16 cellular contexts compared by ENCODE assay signal in the genomic region with DNA sequence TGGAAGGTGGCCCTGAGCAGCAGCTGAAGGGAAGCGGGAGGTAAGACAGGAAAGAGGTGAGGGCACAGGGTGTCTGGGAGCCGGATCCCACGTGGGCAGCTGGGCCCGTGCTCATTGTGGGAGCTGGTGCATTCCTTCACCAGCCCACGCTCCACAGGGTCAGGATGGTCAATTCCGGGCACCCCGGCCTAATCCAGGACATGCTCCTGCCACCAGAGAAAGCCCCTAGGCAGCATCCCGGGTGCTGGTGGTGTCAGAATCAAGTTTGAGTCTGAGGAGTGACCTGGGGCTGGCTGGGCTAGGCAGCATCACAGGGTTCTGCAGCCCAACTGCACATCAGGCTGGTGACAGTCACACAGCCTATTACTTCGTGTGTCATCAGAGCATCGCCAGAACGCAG. TPM values are rescaled to one million over a fixed set of nuclear protein-coding genes. Genes with fewer than 3 reads are reported as not detected.
DNase-seq lines count a peak whose midpoint lies in the region; ATAC-seq and TF ChIP-seq lines count a peak whose summit lies in the region.
"Had no signal": no experiment of that assay in that cellular context is flagged by ENCODE, and none has a peak within 500 bp of the region (broad histone marks: within the 10 kb centered on the region; RNA-seq: fewer than 3 reads in every experiment).

No MANE protein-coding gene starts in this region.

- peaks cover 33% of the 10 kb centered on the region for H3K36me3 Mint-ChIP-seq in activated CD4-positive, alpha-beta T cell treated with anti-CD3 and anti-CD28 coated beads, Interleukin-2, amount 10 ng/mL, durations not matched to agents 7 days and 5 days (ENCODE audit: low read depth)

- H3K4me3 ChIP-seq in brain microvascular endothelial cell (ENCODE audit: low read depth, low read length) (no peak overlapping the region), spleen (no peak overlapping the region), foreskin fibroblast (ENCODE audit: low read depth in 1 of 2, low read length in 2 of 2) (no peak overlapping the region)
- H3K4me3 ChIP-seq: body of pancreas had no signal

- 64 to 84% (median 81%) methylated on average over 10 to 11 of the region's 11 CpGs for WGBS in spleen, 5 donors

- peaks cover 0 to 8% (median 0%) of the 10 kb centered on the region in 6 donors for H3K4me1 ChIP-seq in spleen
- H3K4me1 ChIP-seq: body of pancreas had no signal

- H3K27me3 ChIP-seq in brain microvascular endothelial cell (replicated peaks) (no peaks in the 10 kb centered on the region), spleen (replicated peaks in 1 of 7) (no peaks in the 10 kb centered on the region)
- H3K27me3 ChIP-seq: body of pancreas had no signal

- peaks cover 2% of the 10 kb centered on the region for H3K4me1 Mint-ChIP-seq in activated CD4-positive, alpha-beta T cell treated with anti-CD3 and anti-CD28 coated beads, Interleukin-2, amount 10 ng/mL, durations not matched to agents 7 days and 5 days
- H3K4me1 Mint-ChIP-seq: naive B cell; stimulated activated memory B cell treated with anti-CD40 and anti-IgM and Interleukin-4, amounts not matched to agents 10 μg/mL and 1 μg/mL and 100 μg/mL, for 72 hours had no signal

- TF ChIP-seq POLR2A in spleen (IDR thresholded peaks at IDR 0.05): no peak

- H3K27ac Mint-ChIP-seq in activated CD4-positive, alpha-beta T cell treated with anti-CD3 and anti-CD28 coated beads, Interleukin-2, amount 10 ng/mL, durations not matched to agents 7 days and 5 days: peak overlapping the region; percentile 64
- H3K27ac Mint-ChIP-seq: stimulated activated memory B cell treated with anti-CD40 and anti-IgM and Interleukin-4, amounts not matched to agents 10 μg/mL and 1 μg/mL and 100 μg/mL, for 72 hours; T-helper 17 cell had no signal

- no peaks in the 10 kb centered on the region for H3K27me3 Mint-ChIP-seq in activated CD4-positive, alpha-beta T cell treated with anti-CD3 and anti-CD28 coated beads, Interleukin-2, amount 10 ng/mL, durations not matched to agents 7 days and 5 days
- H3K27me3 Mint-ChIP-seq: naive B cell; stimulated activated memory B cell treated with anti-CD40 and anti-IgM and Interleukin-4, amounts not matched to agents 10 μg/mL and 1 μg/mL and 100 μg/mL, for 72 hours; T-helper 17 cell had no signal

- ATAC-seq in left lobe of liver: peak; percentile 9
- ATAC-seq in HG03175 (IDR thresholded peaks at IDR 0.05; ENCODE audit: unreplicated experiment): no peak
- ATAC-seq in GM21360 (IDR thresholded peaks at IDR 0.05; ENCODE audit: unreplicated experiment): no peak
- ATAC-seq: stimulated activated memory B cell treated with anti-CD40 and anti-IgM and Interleukin-4, amounts not matched to agents 10 μg/mL and 1 μg/mL and 100 μg/mL, for 72 hours; T-helper 17 cell had no signal

- H3K36me3 ChIP-seq in brain microvascular endothelial cell (replicated peaks): peaks cover 4% of the 10 kb centered on the region
- peaks cover 3 to 53% (median 17%) of the 10 kb centered on the region in 6 donors for H3K36me3 ChIP-seq in spleen

- in situ Hi-C loops in brain microvascular endothelial cell (cut with HindIII; ENCODE audit: low pct_ligation_motif_present, low sequenced_read_pairs): no loop called here

- POLR2A ChIA-PET in activated CD4-positive, alpha-beta T cell treated with anti-CD3 and anti-CD28 coated beads, Interleukin-2, amount 10 ng/mL, durations not matched to agents 7 days and 5 days (lab: Charles Lee): interaction anchor here (0.6 kb wide), 1 partner anchor 9 kb away, joined by 3 read pairs; no protein-coding TSS in a partner anchor

- no peaks in the 10 kb centered on the region for H3K9me3 ChIP-seq in spleen
- H3K9me3 ChIP-seq: body of pancreas had no signal

- intact Hi-C loops in spleen (cut with DNase I; ENCODE audit: low total_unique reads): no loop called here

- H3K4me3 Mint-ChIP-seq in activated CD4-positive, alpha-beta T cell treated with anti-CD3 and anti-CD28 coated beads, Interleukin-2, amount 10 ng/mL, durations not matched to agents 7 days and 5 days: no peak overlapping the region
- H3K4me3 Mint-ChIP-seq: naive B cell; stimulated activated memory B cell treated with anti-CD40 and anti-IgM and Interleukin-4, amounts not matched to agents 10 μg/mL and 1 μg/mL and 100 μg/mL, for 72 hours; T-helper 17 cell had no signal

- peak overlapping the region; percentile 93 for H3K27ac ChIP-seq in brain microvascular endothelial cell
- H3K27ac ChIP-seq in spleen: peak overlapping the region in 5 of 8 donors; percentile 36 to 65 (median 54)

- CTCF ChIA-PET in activated CD4-positive, alpha-beta T cell treated with anti-CD3 and anti-CD28 coated beads, Interleukin-2, amount 10 ng/mL, durations not matched to agents 7 days and 5 days (lab: Charles Lee): interaction anchor here (0.8 kb wide), 1 partner anchor 135 kb away, joined by 3 read pairs; no protein-coding TSS in a partner anchor

- no peak for DNase-seq in activated CD4-positive, alpha-beta T cell treated with anti-CD3 and anti-CD28 coated beads, Interleukin-2, amount 10 ng/mL, durations not matched to agents 7 days and 5 days
- no peak for DNase-seq in activated CD4-positive, alpha-beta T cell treated with anti-CD3 and anti-CD28 coated beads for 4 hours
- DNase-seq in brain microvascular endothelial cell (no peak), left lobe of liver (ENCODE audit: low spot score) (peak; percentile 44), spleen (no peak), foreskin fibroblast (no peak)
- DNase-seq: activated effector memory CD4-positive, alpha-beta T cell treated with anti-CD3 and anti-CD28 coated beads, Interleukin-2, amount 50 U/mL, for 16 hours; body of pancreas; effector CD8-positive, alpha-beta T cell; naive B cell; NCI-H1105 treated with DMSO at 0.1 percent for 48 hours; NCI-H446 treated with DMSO at 0.1 percent for 48 hours; T-helper 17 cell had no signal

- peaks cover 2% of the 10 kb centered on the region for H3K9me3 Mint-ChIP-seq in activated CD4-positive, alpha-beta T cell treated with anti-CD3 and anti-CD28 coated beads, Interleukin-2, amount 10 ng/mL, durations not matched to agents 7 days and 5 days

- no peak for TF ChIP-seq CTCF in brain microvascular endothelial cell (IDR thresholded peaks at IDR 0.05; ENCODE audit: low read depth, low read length, missing control alignments)
- TF ChIP-seq CTCF in spleen (IDR thresholded peaks at IDR 0.05 in 8 of 11, conservative IDR thresholded peaks at IDR 0.05 in 3 of 11): no peak
- TF ChIP-seq CTCF in foreskin fibroblast (IDR thresholded peaks at IDR 0.05; ENCODE audit: low read depth, low read length): no peak

RNA-seq across cellular contexts. Expression of gene PDCD6, which starts 7.1 kb away (rescaled TPM):
- total RNA-seq in activated CD4-positive, alpha-beta T cell treated with anti-CD3 and anti-CD28 coated beads, Interleukin-2, amount 10 ng/mL, durations not matched to agents 7 days and 5 days: 100 to 1,000 TPM in 1 of 2 experiments, 10 to 100 TPM in 1; 87.9 to 100 TPM
- total RNA-seq in left lobe of liver (37.1 TPM), spleen (100 to 1,000 TPM in 3 of 7 donors, 10 to 100 TPM in 4; 74.1 to 106 (median 96.9) TPM)
- 100 to 1,000 TPM; 102 to 158 (median 127) TPM for polyA plus RNA-seq in spleen

RNA-seq across cellular contexts. Expression of gene SDHA, which starts 46.2 kb away (rescaled TPM):
- 100 to 1,000 TPM; 130 to 150 TPM for total RNA-seq in activated CD4-positive, alpha-beta T cell treated with anti-CD3 and anti-CD28 coated beads, Interleukin-2, amount 10 ng/mL, durations not matched to agents 7 days and 5 days
- 232 TPM for total RNA-seq in left lobe of liver
- 100 to 1,000 TPM in 6 of 7 donors, 10 to 100 TPM in 1; 91.9 to 135 (median 122) TPM for total RNA-seq in spleen
- 10 to 100 TPM; 58.6 to 86.0 (median 62.3) TPM for polyA plus RNA-seq in spleen

RNA-seq across cellular contexts. Expression of gene CCDC127, which starts 46.4 kb away (rescaled TPM):
- 1 to 10 TPM; 8.0 to 8.7 TPM for total RNA-seq in activated CD4-positive, alpha-beta T cell treated with anti-CD3 and anti-CD28 coated beads, Interleukin-2, amount 10 ng/mL, durations not matched to agents 7 days and 5 days
- total RNA-seq in left lobe of liver (3.1 TPM), spleen (1 to 10 TPM; 2.8 to 8.9 (median 5.7) TPM)
- polyA plus RNA-seq in spleen: 1 to 10 TPM; 1.2 to 2.6 (median 1.8) TPM

RNA-seq across cellular contexts. Expression of gene AHRR, which starts 57.2 kb away (rescaled TPM):
- 10 to 100 TPM; 28.3 to 34.9 TPM for total RNA-seq in activated CD4-positive, alpha-beta T cell treated with anti-CD3 and anti-CD28 coated beads, Interleukin-2, amount 10 ng/mL, durations not matched to agents 7 days and 5 days
- total RNA-seq in left lobe of liver: 0.81 TPM
- total RNA-seq in spleen: 10 to 100 TPM; 11.2 to 28.5 (median 14.0) TPM
- polyA plus RNA-seq in spleen: 1 to 10 TPM in 2 of 3 donors, under 1 TPM in 1; 0.96 to 5.4 (median 2.8) TPM
